13 cellular contexts compared by ENCODE assay signal in the genomic region with DNA sequence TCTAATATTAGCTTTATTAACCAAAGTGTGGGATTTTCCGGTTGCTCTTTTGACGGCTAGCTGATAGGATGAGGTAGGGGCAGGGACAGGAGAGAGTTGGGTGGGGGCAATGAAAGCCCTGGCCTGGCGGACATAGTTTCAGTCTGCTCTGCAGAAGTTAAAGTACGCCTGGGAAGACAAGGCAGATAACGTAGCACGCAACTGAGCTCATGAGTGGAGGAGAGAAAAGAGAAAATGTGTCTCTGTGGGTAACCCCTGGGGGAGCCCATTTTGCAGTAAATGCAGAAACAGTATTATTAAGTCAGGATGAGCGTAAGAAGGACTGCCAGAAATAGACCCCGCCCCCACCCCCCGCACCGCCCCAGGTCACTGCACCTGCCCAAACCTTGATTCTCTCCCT. TPM values are rescaled to one million over a fixed set of nuclear protein-coding genes. Genes with fewer than 3 reads are reported as not detected.
A peak's percentile ranks its signal among the peaks of the same experiment; 100 is the strongest.
DNase-seq lines count a peak whose midpoint lies in the region; ATAC-seq and TF ChIP-seq lines count a peak whose summit lies in the region.
"Had no signal": no experiment of that assay in that cellular context is flagged by ENCODE, and none has a peak within 500 bp of the region (broad histone marks: within the 10 kb centered on the region; RNA-seq: fewer than 3 reads in every experiment).

No MANE protein-coding gene starts in this region.

- H3K27ac ChIP-seq in neural progenitor cell (no peak overlapping the region), thyroid gland (peak overlapping the region; percentile 89 to 99 (median 98))

- H4K20me1 ChIP-seq in neural progenitor cell (ENCODE audit: low read depth): peaks cover 3% of the 10 kb centered on the region

- no peak for DNase-seq in activated CD4-positive, alpha-beta T cell treated with anti-CD3 and anti-CD28 coated beads for 36 hours
- DNase-seq in activated CD4-positive, alpha-beta T cell treated with anti-CD3 and anti-CD28 coated beads, Interleukin-2, amount 50 U/mL, for 4 hours: no peak
- DNase-seq in neural progenitor cell (ENCODE audit: low spot score) (no peak), thyroid gland (no peak), ACHN (no peak), NCI-H524 treated with DMSO at 0.1 percent for 48 hours (lab: John Stamatoyannopoulos, UW) (no peak)
- DNase-seq in stimulated activated naive B cell treated with anti-CD40 and anti-IgM and Interleukin-4, amounts not matched to agents 10 μg/mL and 1 μg/mL and 100 μg/mL, for 72 hours: no peak
- DNase-seq: activated CD4-positive, alpha-beta T cell treated with anti-CD3 and anti-CD28 coated beads for 1 hour; NCI-H2081 treated with DMSO at 0.1 percent for 48 hours; occipital lobe; stimulated activated CD4-positive, alpha-beta T cell treated with anti-CD3 and anti-CD28 coated beads, Interleukin-2, amount 100 ng/mL, for 48 hours had no signal

- no peaks in the 10 kb centered on the region for H3K9me3 ChIP-seq in neural progenitor cell (ENCODE audit: low read depth)
- H3K9me3 ChIP-seq in thyroid gland: no peaks in the 10 kb centered on the region

- no peaks in the 10 kb centered on the region for H3K36me3 Mint-ChIP-seq in activated CD4-positive, alpha-beta T cell treated with anti-CD3 and anti-CD28 coated beads for 36 hours (ENCODE audit: low read depth)
- no peaks in the 10 kb centered on the region for H3K36me3 Mint-ChIP-seq in dendritic cell treated with granulocyte-macrophage colony-stimulating factor and Interleukin-4, amounts not matched to agents 40 ng/mL and 50 ng/mL, for 4 days (ENCODE audit: low read depth)
- H3K36me3 Mint-ChIP-seq in neural progenitor cell: no peaks in the 10 kb centered on the region
- no peaks in the 10 kb centered on the region for H3K36me3 Mint-ChIP-seq in stimulated activated naive B cell treated with anti-CD40 and anti-IgM and Interleukin-4, amounts not matched to agents 10 μg/mL and 1 μg/mL and 100 μg/mL, for 72 hours

- no peaks in the 10 kb centered on the region for H3K79me2 ChIP-seq in neural progenitor cell (ENCODE audit: low read depth)

- POLR2A ChIA-PET in activated CD4-positive, alpha-beta T cell treated with anti-CD3 and anti-CD28 coated beads for 36 hours (lab: Charles Lee): no interaction called here

- peak overlapping the region; percentile 38 for H3K27ac Mint-ChIP-seq in activated CD4-positive, alpha-beta T cell treated with anti-CD3 and anti-CD28 coated beads for 36 hours
- H3K27ac Mint-ChIP-seq in dendritic cell treated with granulocyte-macrophage colony-stimulating factor and Interleukin-4, amounts not matched to agents 40 ng/mL and 50 ng/mL, for 4 days: peak overlapping the region; percentile 35
- H3K27ac Mint-ChIP-seq in neural progenitor cell: peak overlapping the region; percentile 97
- no peak overlapping the region for H3K27ac Mint-ChIP-seq in stimulated activated naive B cell treated with anti-CD40 and anti-IgM and Interleukin-4, amounts not matched to agents 10 μg/mL and 1 μg/mL and 100 μg/mL, for 72 hours
- H3K27ac Mint-ChIP-seq: stimulated activated naive CD8-positive, alpha-beta T cell treated with anti-CD3 and anti-CD28 coated beads, Interleukin-15, Interleukin-2, amounts not matched to agents 100 ng/mL and 50 ng/mL, for 24 hours had no signal

- TF ChIP-seq CTCF in neural progenitor cell (IDR thresholded peaks at IDR 0.05): no peak
- TF ChIP-seq CTCF in thyroid gland (IDR thresholded peaks at IDR 0.05): no peak

- CTCF ChIA-PET in activated CD4-positive, alpha-beta T cell treated with anti-CD3 and anti-CD28 coated beads for 36 hours (lab: Charles Lee): interaction anchor here (1.3 to 1.8 kb wide), 3 partner anchors 10 to 31 kb away, joined by 3 to 8 read pairs (median 5); no protein-coding TSS in a partner anchor

- peaks cover 35% of the 10 kb centered on the region for H3K4me1 ChIP-seq in neural progenitor cell
- peaks cover 44 to 70% of the 10 kb centered on the region in 2 donors for H3K4me1 ChIP-seq in thyroid gland

- H3K9me3 Mint-ChIP-seq in activated CD4-positive, alpha-beta T cell treated with anti-CD3 and anti-CD28 coated beads for 36 hours (ENCODE audit: low read depth): no peaks in the 10 kb centered on the region
- H3K9me3 Mint-ChIP-seq in dendritic cell treated with granulocyte-macrophage colony-stimulating factor and Interleukin-4, amounts not matched to agents 40 ng/mL and 50 ng/mL, for 4 days: no peaks in the 10 kb centered on the region
- no peaks in the 10 kb centered on the region for H3K9me3 Mint-ChIP-seq in neural progenitor cell
- H3K9me3 Mint-ChIP-seq in stimulated activated naive B cell treated with anti-CD40 and anti-IgM and Interleukin-4, amounts not matched to agents 10 μg/mL and 1 μg/mL and 100 μg/mL, for 72 hours: no peaks in the 10 kb centered on the region
- H3K9me3 Mint-ChIP-seq: stimulated activated naive CD8-positive, alpha-beta T cell treated with anti-CD3 and anti-CD28 coated beads, Interleukin-15, Interleukin-2, amounts not matched to agents 100 ng/mL and 50 ng/mL, for 24 hours had no signal

- H3K9ac ChIP-seq in neural progenitor cell: no peak overlapping the region

- no peak overlapping the region for H3K4me2 ChIP-seq in neural progenitor cell

- intact Hi-C loops in activated CD4-positive, alpha-beta T cell treated with anti-CD3 and anti-CD28 coated beads for 36 hours (cut with DNase I, micrococcal nuclease): no loop called here
- intact Hi-C loops in dendritic cell treated with granulocyte-macrophage colony-stimulating factor and Interleukin-4, amounts not matched to agents 40 ng/mL and 50 ng/mL, for 4 days (cut with micrococcal nuclease): loop anchor here (5.0 kb wide), 1 partner anchor 33 kb away; no protein-coding TSS in a partner anchor
- intact Hi-C loops in thyroid gland (cut with DNase I): no loop called here

- H3K4me1 Mint-ChIP-seq in activated CD4-positive, alpha-beta T cell treated with anti-CD3 and anti-CD28 coated beads for 36 hours: peaks cover 5% of the 10 kb centered on the region
- H3K4me1 Mint-ChIP-seq in dendritic cell treated with granulocyte-macrophage colony-stimulating factor and Interleukin-4, amounts not matched to agents 40 ng/mL and 50 ng/mL, for 4 days (ENCODE audit: low read depth): peaks cover 68% of the 10 kb centered on the region
- peaks cover 79% of the 10 kb centered on the region for H3K4me1 Mint-ChIP-seq in neural progenitor cell
- H3K4me1 Mint-ChIP-seq in stimulated activated naive B cell treated with anti-CD40 and anti-IgM and Interleukin-4, amounts not matched to agents 10 μg/mL and 1 μg/mL and 100 μg/mL, for 72 hours: peaks cover 16 to 23% of the 10 kb centered on the region in 2 donors

- no peak for ATAC-seq in activated CD4-positive, alpha-beta T cell treated with anti-CD3 and anti-CD28 coated beads for 36 hours
- no peak for ATAC-seq in stimulated activated naive B cell treated with anti-CD40 and anti-IgM and Interleukin-4, amounts not matched to agents 10 μg/mL and 1 μg/mL and 100 μg/mL, for 72 hours (replicated peaks)

- no peak overlapping the region for H3K4me3 Mint-ChIP-seq in activated CD4-positive, alpha-beta T cell treated with anti-CD3 and anti-CD28 coated beads for 36 hours
- H3K4me3 Mint-ChIP-seq in dendritic cell treated with granulocyte-macrophage colony-stimulating factor and Interleukin-4, amounts not matched to agents 40 ng/mL and 50 ng/mL, for 4 days: no peak overlapping the region
- no peak overlapping the region for H3K4me3 Mint-ChIP-seq in neural progenitor cell
- no peak overlapping the region for H3K4me3 Mint-ChIP-seq in stimulated activated naive B cell treated with anti-CD40 and anti-IgM and Interleukin-4, amounts not matched to agents 10 μg/mL and 1 μg/mL and 100 μg/mL, for 72 hours
- H3K4me3 Mint-ChIP-seq: stimulated activated naive CD8-positive, alpha-beta T cell treated with anti-CD3 and anti-CD28 coated beads, Interleukin-15, Interleukin-2, amounts not matched to agents 100 ng/mL and 50 ng/mL, for 24 hours had no signal

- H2AFZ ChIP-seq in neural progenitor cell (replicated peaks): no peak overlapping the region

- 89 to 92% methylated on average over 10 of the region's 10 CpGs for WGBS in thyroid gland, 2 donors

- H3F3A ChIP-seq in neural progenitor cell (ENCODE audit: low read depth): peaks cover 15% of the 10 kb centered on the region

- H3K27me3 ChIP-seq in neural progenitor cell: no peaks in the 10 kb centered on the region
- H3K27me3 ChIP-seq in thyroid gland: no peaks in the 10 kb centered on the region

- peaks cover under 1% of the 10 kb centered on the region for H3K27me3 Mint-ChIP-seq in activated CD4-positive, alpha-beta T cell treated with anti-CD3 and anti-CD28 coated beads for 36 hours
- no peaks in the 10 kb centered on the region for H3K27me3 Mint-ChIP-seq in dendritic cell treated with granulocyte-macrophage colony-stimulating factor and Interleukin-4, amounts not matched to agents 40 ng/mL and 50 ng/mL, for 4 days
- H3K27me3 Mint-ChIP-seq in neural progenitor cell (ENCODE audit: insufficient read depth, low read depth): peaks cover 6% of the 10 kb centered on the region
- peaks cover 0 to 4% of the 10 kb centered on the region in 2 donors for H3K27me3 Mint-ChIP-seq in stimulated activated naive B cell treated with anti-CD40 and anti-IgM and Interleukin-4, amounts not matched to agents 10 μg/mL and 1 μg/mL and 100 μg/mL, for 72 hours

- H3K36me3 ChIP-seq in neural progenitor cell (no peaks in the 10 kb centered on the region), thyroid gland (no peaks in the 10 kb centered on the region)

- TF ChIP-seq POLR2A in thyroid gland (IDR thresholded peaks at IDR 0.05): no peak

- in situ Hi-C loops in ACHN (cut with HindIII; ENCODE audit: low pct_ligation_motif_present, low pct_unique_long_range_greater_than_20kb, low sequenced_read_pairs): no loop called here

- H3K4me3 ChIP-seq in neural progenitor cell: no peak overlapping the region
- H3K4me3 ChIP-seq in thyroid gland (replicated peaks in 1 of 3): no peak overlapping the region

RNA-seq across cellular contexts. Expression of a gene that starts 51.7 kb away (rescaled TPM):
- total RNA-seq in activated CD4-positive, alpha-beta T cell treated with anti-CD3 and anti-CD28 coated beads for 36 hours: 10 to 100 TPM; 37.7 to 41.5 TPM
- total RNA-seq in neural progenitor cell (ENCODE audit: low replicate concordance): 60.1 and 99.0 TPM in 2 replicates
- total RNA-seq in thyroid gland: 10 to 100 TPM; 27.1 to 58.1 (median 31.3) TPM
